Comparison of ENCODE assay signal across 18 cellular contexts in genomic region chr14:72583316-72584272, GRCh38.
DNase-seq lines count a peak whose midpoint lies in the region; TF ChIP-seq lines count a peak whose summit lies in the region.
"Had no signal": no experiment of that assay in that cellular context is flagged by ENCODE, and none has a peak within 500 bp of the region (broad histone marks: within the 10 kb centered on the region; RNA-seq: fewer than 3 reads in every experiment).

No MANE protein-coding gene starts in this region.

- intact Hi-C loops in sigmoid colon (cut with DNase I), result no loop called here

- no peak for TF ChIP-seq EP300 in sigmoid colon (IDR thresholded peaks at IDR 0.05)

- peak; percentile 56 to 82 for DNase-seq in NCI-H524 (lab: John Stamatoyannopoulos, UW)
- DNase-seq in NCI-H524 treated with DMSO at 0.1 percent for 48 hours (lab: John Stamatoyannopoulos, UW), result no peak
- peak; percentile 77 for DNase-seq in NCI-H1694 treated with DMSO at 0.1 percent for 48 hours (lab: John Stamatoyannopoulos, UW)
- DNase-seq in iris pigment epithelial cell (ENCODE audit: low read depth), result peak; percentile 44
- DNase-seq in sigmoid colon, result peak; percentile 26
- DNase-seq in activated CD4-positive, CD25-positive, alpha-beta regulatory T cell treated with anti-CD3 and anti-CD28 coated beads, Interleukin-2, amount 50 U/mL, for 72 hours, result no peak
- DNase-seq in NCI-H187 treated with DMSO at 0.1 percent for 48 hours (lab: John Stamatoyannopoulos, UW), result no peak
- DNase-seq in NCI-H2227 (lab: John Stamatoyannopoulos, UW; ENCODE audit: unreplicated experiment), result no peak
- DNase-seq: GDM1, HCEC 1CT, NCI-H1436, NCI-H2081 treated with DMSO at 0.1 percent for 48 hours, NCI-H2227 treated with DMSO at 0.1 percent for 48 hours, NCI-H510A treated with DMSO at 0.1 percent for 48 hours, SJCRH30 had no signal

- no peak for TF ChIP-seq POLR2A in sigmoid colon (IDR thresholded peaks at IDR 0.05)

- no peaks in the 10 kb centered on the region for H3K27me3 ChIP-seq in sigmoid colon
- H3K27me3 ChIP-seq: SJCRH30 had no signal

- no peaks in the 10 kb centered on the region for H3K9me3 ChIP-seq in sigmoid colon
- H3K9me3 ChIP-seq: SJCRH30 had no signal

- H3K4me1 ChIP-seq in sigmoid colon, result no peaks in the 10 kb centered on the region
- H3K4me1 ChIP-seq: SJCRH30 had no signal

- no peak overlapping the region for H3K27ac ChIP-seq in sigmoid colon
- H3K27ac ChIP-seq: 22Rv1, KMS-11, SJCRH30 had no signal

- 93 to 95% methylated on average over 5 of the region's 5 CpGs for WGBS in sigmoid colon, 2 donors

- H3K36me3 ChIP-seq in sigmoid colon, result no peaks in the 10 kb centered on the region
- H3K36me3 ChIP-seq: SJCRH30 had no signal

- no peak overlapping the region for H3K4me3 ChIP-seq in sigmoid colon
- H3K4me3 ChIP-seq: GM23338, SJCRH30 had no signal

- TF ChIP-seq CTCF in sigmoid colon (IDR thresholded peaks at IDR 0.05), result no peak

Comparison
In these comparisons a context has a peak if more than half of its experiments do, and no peak if none do; other contexts are left out.
1. DNase-seq: peak in NCI-H524 (2 of 2), NCI-H1694 treated with DMSO at 0.1 percent for 48 hours (single experiment), iris pigment epithelial cell (single experiment) and sigmoid colon (single experiment); none in NCI-H524 treated with DMSO at 0.1 percent for 48 hours (single experiment), activated CD4-positive, CD25-positive, alpha-beta regulatory T cell treated with anti-CD3 and anti-CD28 coated beads, Interleukin-2, amount 50 U/mL, for 72 hours (single experiment), NCI-H187 treated with DMSO at 0.1 percent for 48 hours (single experiment) and NCI-H2227 (single experiment).